In the genomic region with DNA sequence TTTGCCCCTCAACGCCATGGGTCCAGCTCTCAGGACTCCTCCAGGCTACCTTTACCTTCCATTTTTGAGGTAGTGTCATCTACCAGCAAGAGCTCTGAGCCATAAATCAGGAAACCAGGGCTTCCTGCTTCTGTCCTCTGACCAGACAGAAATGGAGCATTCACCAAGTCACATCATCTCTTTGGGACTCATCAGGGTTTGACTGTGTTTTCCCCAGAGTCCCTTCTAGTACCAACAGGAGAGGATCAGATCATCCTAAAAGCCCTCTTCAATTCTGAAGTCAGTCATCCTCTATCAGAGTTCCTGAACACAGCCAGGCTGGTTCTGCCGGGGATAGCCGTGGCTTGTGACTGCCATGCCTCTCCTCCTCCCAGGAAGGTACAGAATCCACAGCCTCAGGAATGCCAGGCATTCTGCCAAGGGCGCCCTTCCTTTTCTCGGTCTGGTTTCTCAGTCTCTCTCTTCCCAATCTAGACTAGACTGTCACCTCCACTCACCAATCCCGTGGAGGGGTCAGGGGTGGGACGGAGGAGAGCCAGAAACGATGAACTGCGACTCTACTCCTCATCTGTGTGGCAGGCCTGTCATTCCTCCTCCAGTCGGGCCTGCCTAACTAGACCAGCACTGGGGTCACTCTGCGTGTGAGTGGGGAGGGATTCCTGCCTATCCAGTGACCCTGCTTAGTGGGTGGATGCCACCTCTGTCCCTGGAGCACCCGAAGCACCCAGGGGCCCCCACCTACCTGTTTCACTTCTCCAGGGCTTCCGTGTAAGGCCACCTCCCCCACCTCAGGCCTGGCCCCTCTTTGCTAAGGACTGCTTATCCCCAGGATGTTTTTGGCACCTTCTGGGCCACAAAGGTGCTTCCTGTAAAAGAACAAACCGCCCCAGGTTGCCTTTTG, we compare ENCODE assay signal across 7 cellular contexts.
A peak's percentile ranks its signal among the peaks of the same experiment; 100 is the strongest.
DNase-seq lines count a peak whose midpoint lies in the region; ATAC-seq and TF ChIP-seq lines count a peak whose summit lies in the region.

No MANE protein-coding gene starts in this region.

- H3K27ac Mint-ChIP-seq in activated naive CD8-positive, alpha-beta T cell: peak overlapping the region; percentile 89
- peak overlapping the region; percentile 97 for H3K27ac Mint-ChIP-seq in stimulated activated effector memory CD8-positive, alpha-beta T cell treated with anti-CD3 and anti-CD28 coated beads, Interleukin-12 subunit alpha, Interleukin-12 subunit beta, amount 100 ng/mL, for 72 hours

- H3K4me1 Mint-ChIP-seq in activated naive CD8-positive, alpha-beta T cell (ENCODE audit: low read depth): peaks cover 63% of the 10 kb centered on the region
- H3K4me1 Mint-ChIP-seq in stimulated activated effector memory CD8-positive, alpha-beta T cell treated with anti-CD3 and anti-CD28 coated beads, Interleukin-12 subunit alpha, Interleukin-12 subunit beta, amount 100 ng/mL, for 72 hours: peaks cover 82% of the 10 kb centered on the region

- H3K36me3 Mint-ChIP-seq in activated naive CD8-positive, alpha-beta T cell: no peaks in the 10 kb centered on the region
- H3K36me3 Mint-ChIP-seq in stimulated activated effector memory CD8-positive, alpha-beta T cell treated with anti-CD3 and anti-CD28 coated beads, Interleukin-12 subunit alpha, Interleukin-12 subunit beta, amount 100 ng/mL, for 72 hours: peaks cover 28% of the 10 kb centered on the region

- H2AFZ ChIP-seq in KMS-11 (ENCODE audit: low read depth): peak overlapping the region; percentile 41; the same call in 1 of the 2 replicates

- no peaks in the 10 kb centered on the region for H3K27me3 Mint-ChIP-seq in activated naive CD8-positive, alpha-beta T cell

- DNase-seq in iPS-NIHi11 (ENCODE audit: low spot score): peak; percentile 25
- DNase-seq in stimulated activated effector memory CD8-positive, alpha-beta T cell treated with anti-CD3 and anti-CD28 coated beads, Interleukin-12 subunit alpha, Interleukin-12 subunit beta, amount 100 ng/mL, for 72 hours (ENCODE audit: low spot score in 2 of 2): peak; percentile 11 to 70
- DNase-seq in NCI-H748 (lab: John Stamatoyannopoulos, UW; ENCODE audit: unreplicated experiment): no peak
- no peak for DNase-seq in SKM-1 (lab: John Stamatoyannopoulos, UW; ENCODE audit: unreplicated experiment)

- no peaks in the 10 kb centered on the region for H4K20me1 ChIP-seq in KMS-11 (ENCODE audit: insufficient read depth)

- H3K27me3 ChIP-seq in KMS-11 (ENCODE audit: insufficient read depth, low read depth): no peaks in the 10 kb centered on the region

- peak overlapping the region; percentile 58 for H3K4me3 Mint-ChIP-seq in activated naive CD8-positive, alpha-beta T cell
- peak overlapping the region; percentile 72 for H3K4me3 Mint-ChIP-seq in stimulated activated effector memory CD8-positive, alpha-beta T cell treated with anti-CD3 and anti-CD28 coated beads, Interleukin-12 subunit alpha, Interleukin-12 subunit beta, amount 100 ng/mL, for 72 hours

- no peak for TF ChIP-seq CTCF in KMS-11 (conservative IDR thresholded peaks at IDR 0.05; ENCODE audit: low read depth, low read length)

- peaks cover 90% of the 10 kb centered on the region for H3K4me1 ChIP-seq in KMS-11 (ENCODE audit: low read depth, poor library complexity, severe bottlenecking)

- H3K4me2 ChIP-seq in KMS-11: peak overlapping the region; percentile 5; the same call in 1 of the 2 replicates

- H3K36me3 ChIP-seq in KMS-11 (ENCODE audit: insufficient read depth): no peaks in the 10 kb centered on the region

- no peaks in the 10 kb centered on the region for H3K79me2 ChIP-seq in KMS-11 (ENCODE audit: insufficient read depth, low read depth)

- ATAC-seq in GM19455 (IDR thresholded peaks at IDR 0.05; ENCODE audit: unreplicated experiment): peak; percentile 31
- ATAC-seq in stimulated activated effector memory CD8-positive, alpha-beta T cell treated with anti-CD3 and anti-CD28 coated beads, Interleukin-12 subunit alpha, Interleukin-12 subunit beta, amount 100 ng/mL, for 72 hours: peak; percentile 2

- no peak overlapping the region for H3K9ac ChIP-seq in KMS-11

- no peak overlapping the region for H3K27ac ChIP-seq in KMS-11

- no peak overlapping the region for H3K4me3 ChIP-seq in KMS-11 (IDR thresholded peaks at IDR 0.05; ENCODE audit: insufficient read depth, low read depth, low read length)

- no peaks in the 10 kb centered on the region for H3K9me3 Mint-ChIP-seq in activated naive CD8-positive, alpha-beta T cell (ENCODE audit: low read depth)
- H3K9me3 Mint-ChIP-seq in stimulated activated effector memory CD8-positive, alpha-beta T cell treated with anti-CD3 and anti-CD28 coated beads, Interleukin-12 subunit alpha, Interleukin-12 subunit beta, amount 100 ng/mL, for 72 hours: no peaks in the 10 kb centered on the region

Comparison
In these comparisons a context has a peak if more than half of its experiments do, and no peak if none do; other contexts are left out.
1. DNase-seq: peak in iPS-NIHi11 (single experiment) and stimulated activated effector memory CD8-positive, alpha-beta T cell treated with anti-CD3 and anti-CD28 coated beads, Interleukin-12 subunit alpha, Interleukin-12 subunit beta, amount 100 ng/mL, for 72 hours (2 of 2); none in NCI-H748 (single experiment) and SKM-1 (single experiment).